In genomic region chr4:85126991-85127591, GRCh38 we compare ENCODE assay signal across 13 cellular contexts.
"Had no signal": no experiment of that assay in that cellular context is flagged by ENCODE, and none has a peak within 500 bp of the region (broad histone marks: within the 10 kb centered on the region; RNA-seq: fewer than 3 reads in every experiment).

No MANE protein-coding gene starts in this region.

- H3K4me3 ChIP-seq: breast epithelium, gastroesophageal sphincter, lower lobe of right lung, tibial nerve, uterus had no signal

- H3K4me3 Mint-ChIP-seq: activated naive CD8-positive, alpha-beta T cell treated with anti-CD3 and anti-CD28 coated beads, Interleukin-2, amount 50 U/mL, for 24 hours; activated T-helper 17 cell treated with anti-CD3 and anti-CD28 coated beads, Interleukin-2, amount 50 U/mL, for 72 hours; mesothelial cell of epicardium had no signal

- H3K4me1 ChIP-seq: breast epithelium, gastroesophageal sphincter, lower lobe of right lung, uterus had no signal

- H3K27ac ChIP-seq: breast epithelium, gastroesophageal sphincter, lower lobe of right lung, tibial nerve, uterus had no signal

- H3K36me3 ChIP-seq: breast epithelium, gastroesophageal sphincter, lower lobe of right lung, tibial nerve, uterus had no signal

- H3K4me1 Mint-ChIP-seq: activated naive CD8-positive, alpha-beta T cell treated with anti-CD3 and anti-CD28 coated beads, Interleukin-2, amount 50 U/mL, for 24 hours; activated T-helper 17 cell treated with anti-CD3 and anti-CD28 coated beads, Interleukin-2, amount 50 U/mL, for 72 hours had no signal

- H3K9me3 Mint-ChIP-seq: activated naive CD8-positive, alpha-beta T cell treated with anti-CD3 and anti-CD28 coated beads, Interleukin-2, amount 50 U/mL, for 24 hours; activated T-helper 17 cell treated with anti-CD3 and anti-CD28 coated beads, Interleukin-2, amount 50 U/mL, for 72 hours had no signal

- H3K27me3 Mint-ChIP-seq: activated naive CD8-positive, alpha-beta T cell treated with anti-CD3 and anti-CD28 coated beads, Interleukin-2, amount 50 U/mL, for 24 hours; activated T-helper 17 cell treated with anti-CD3 and anti-CD28 coated beads, Interleukin-2, amount 50 U/mL, for 72 hours had no signal

- H3K9me3 ChIP-seq: breast epithelium, gastroesophageal sphincter, lower lobe of right lung, tibial nerve, uterus had no signal

- DNase-seq: activated CD4-positive, alpha-beta T cell treated with anti-CD3 and anti-CD28 coated beads, Interleukin-2, amount 50 U/mL, for 48 hours; activated naive CD4-positive, alpha-beta T cell treated with Interleukin-2 at 50 U/mL for 16 hours; activated naive CD8-positive, alpha-beta T cell treated with anti-CD3 and anti-CD28 coated beads, Interleukin-2, amount 50 U/mL, for 24 hours; aorta; lower lobe of right lung; stimulated activated CD4-positive, alpha-beta T cell treated with anti-CD3 and anti-CD28 coated beads, Interleukin-4, amount 100 ng/mL, for 24 hours; stimulated activated naive CD4-positive, alpha-beta T cell; uterus had no signal

- ATAC-seq: activated T-helper 17 cell treated with anti-CD3 and anti-CD28 coated beads, Interleukin-2, amount 50 U/mL, for 72 hours; gastroesophageal sphincter had no signal

- H3K27me3 ChIP-seq: breast epithelium, gastroesophageal sphincter, tibial nerve, uterus had no signal

- H3K27ac Mint-ChIP-seq: activated naive CD8-positive, alpha-beta T cell treated with anti-CD3 and anti-CD28 coated beads, Interleukin-2, amount 50 U/mL, for 24 hours; activated T-helper 17 cell treated with anti-CD3 and anti-CD28 coated beads, Interleukin-2, amount 50 U/mL, for 72 hours; mesothelial cell of epicardium had no signal

- H3K36me3 Mint-ChIP-seq: mesothelial cell of epicardium had no signal
